In the genomic region with DNA sequence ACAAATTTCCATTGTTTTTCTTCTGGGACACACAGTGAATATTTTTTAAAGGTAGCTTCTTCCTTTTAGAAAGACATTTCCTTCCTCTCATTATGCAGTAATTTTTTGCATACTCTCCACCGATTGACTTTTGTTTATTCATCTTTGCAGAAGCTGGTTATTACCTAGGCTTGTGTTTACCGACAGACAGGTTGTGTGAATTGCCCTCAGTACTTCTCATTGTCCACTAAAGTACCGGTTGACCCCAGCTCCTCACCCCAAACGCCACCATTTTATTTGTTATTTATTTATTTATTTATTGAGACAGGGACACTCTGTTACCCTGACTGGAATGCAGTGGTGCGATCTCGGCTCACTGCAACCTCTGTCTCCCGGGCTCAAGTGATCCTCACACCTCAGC, we compare ENCODE assay signal across 1 cellular context.
TF ChIP-seq lines count a peak whose summit lies in the region.

No MANE protein-coding gene starts in this region.

TF ChIP-seq in WTC11, 78 proteins besides CTCF, POLR2A, EP300 and RAD21 (continued from another document):
- TF ChIP-seq, protein P1, sequence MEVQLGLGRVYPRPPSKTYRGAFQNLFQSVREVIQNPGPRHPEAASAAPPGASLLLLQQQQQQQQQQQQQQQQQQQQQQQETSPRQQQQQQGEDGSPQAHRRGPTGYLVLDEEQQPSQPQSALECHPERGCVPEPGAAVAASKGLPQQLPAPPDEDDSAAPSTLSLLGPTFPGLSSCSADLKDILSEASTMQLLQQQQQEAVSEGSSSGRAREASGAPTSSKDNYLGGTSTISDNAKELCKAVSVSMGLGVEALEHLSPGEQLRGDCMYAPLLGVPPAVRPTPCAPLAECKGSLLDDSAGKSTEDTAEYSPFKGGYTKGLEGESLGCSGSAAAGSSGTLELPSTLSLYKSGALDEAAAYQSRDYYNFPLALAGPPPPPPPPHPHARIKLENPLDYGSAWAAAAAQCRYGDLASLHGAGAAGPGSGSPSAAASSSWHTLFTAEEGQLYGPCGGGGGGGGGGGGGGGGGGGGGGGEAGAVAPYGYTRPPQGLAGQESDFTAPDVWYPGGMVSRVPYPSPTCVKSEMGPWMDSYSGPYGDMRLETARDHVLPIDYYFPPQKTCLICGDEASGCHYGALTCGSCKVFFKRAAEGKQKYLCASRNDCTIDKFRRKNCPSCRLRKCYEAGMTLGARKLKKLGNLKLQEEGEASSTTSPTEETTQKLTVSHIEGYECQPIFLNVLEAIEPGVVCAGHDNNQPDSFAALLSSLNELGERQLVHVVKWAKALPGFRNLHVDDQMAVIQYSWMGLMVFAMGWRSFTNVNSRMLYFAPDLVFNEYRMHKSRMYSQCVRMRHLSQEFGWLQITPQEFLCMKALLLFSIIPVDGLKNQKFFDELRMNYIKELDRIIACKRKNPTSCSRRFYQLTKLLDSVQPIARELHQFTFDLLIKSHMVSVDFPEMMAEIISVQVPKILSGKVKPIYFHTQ (CRISPR knock-in tag; IDR thresholded peaks at IDR 0.05): no peak
- TF ChIP-seq, protein P2, sequence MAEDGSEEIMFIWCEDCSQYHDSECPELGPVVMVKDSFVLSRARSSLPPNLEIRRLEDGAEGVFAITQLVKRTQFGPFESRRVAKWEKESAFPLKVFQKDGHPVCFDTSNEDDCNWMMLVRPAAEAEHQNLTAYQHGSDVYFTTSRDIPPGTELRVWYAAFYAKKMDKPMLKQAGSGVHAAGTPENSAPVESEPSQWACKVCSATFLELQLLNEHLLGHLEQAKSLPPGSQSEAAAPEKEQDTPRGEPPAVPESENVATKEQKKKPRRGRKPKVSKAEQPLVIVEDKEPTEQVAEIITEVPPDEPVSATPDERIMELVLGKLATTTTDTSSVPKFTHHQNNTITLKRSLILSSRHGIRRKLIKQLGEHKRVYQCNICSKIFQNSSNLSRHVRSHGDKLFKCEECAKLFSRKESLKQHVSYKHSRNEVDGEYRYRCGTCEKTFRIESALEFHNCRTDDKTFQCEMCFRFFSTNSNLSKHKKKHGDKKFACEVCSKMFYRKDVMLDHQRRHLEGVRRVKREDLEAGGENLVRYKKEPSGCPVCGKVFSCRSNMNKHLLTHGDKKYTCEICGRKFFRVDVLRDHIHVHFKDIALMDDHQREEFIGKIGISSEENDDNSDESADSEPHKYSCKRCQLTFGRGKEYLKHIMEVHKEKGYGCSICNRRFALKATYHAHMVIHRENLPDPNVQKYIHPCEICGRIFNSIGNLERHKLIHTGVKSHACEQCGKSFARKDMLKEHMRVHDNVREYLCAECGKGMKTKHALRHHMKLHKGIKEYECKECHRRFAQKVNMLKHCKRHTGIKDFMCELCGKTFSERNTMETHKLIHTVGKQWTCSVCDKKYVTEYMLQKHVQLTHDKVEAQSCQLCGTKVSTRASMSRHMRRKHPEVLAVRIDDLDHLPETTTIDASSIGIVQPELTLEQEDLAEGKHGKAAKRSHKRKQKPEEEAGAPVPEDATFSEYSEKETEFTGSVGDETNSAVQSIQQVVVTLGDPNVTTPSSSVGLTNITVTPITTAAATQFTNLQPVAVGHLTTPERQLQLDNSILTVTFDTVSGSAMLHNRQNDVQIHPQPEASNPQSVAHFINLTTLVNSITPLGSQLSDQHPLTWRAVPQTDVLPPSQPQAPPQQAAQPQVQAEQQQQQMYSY (CRISPR knock-in tag; IDR thresholded peaks at IDR 0.05): no peak
- TF ChIP-seq SP1 (CRISPR knock-in tag; conservative IDR thresholded peaks at IDR 0.05) (no peak), MXD4 (CRISPR knock-in tag; IDR thresholded peaks at IDR 0.05; ENCODE audit: borderline replicate concordance) (no peak), HMGA2 (CRISPR knock-in tag; IDR thresholded peaks at IDR 0.05) (no peak)
- TF ChIP-seq, protein P3, sequence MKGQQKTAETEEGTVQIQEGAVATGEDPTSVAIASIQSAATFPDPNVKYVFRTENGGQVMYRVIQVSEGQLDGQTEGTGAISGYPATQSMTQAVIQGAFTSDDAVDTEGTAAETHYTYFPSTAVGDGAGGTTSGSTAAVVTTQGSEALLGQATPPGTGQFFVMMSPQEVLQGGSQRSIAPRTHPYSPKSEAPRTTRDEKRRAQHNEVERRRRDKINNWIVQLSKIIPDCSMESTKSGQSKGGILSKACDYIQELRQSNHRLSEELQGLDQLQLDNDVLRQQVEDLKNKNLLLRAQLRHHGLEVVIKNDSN (CRISPR knock-in tag; IDR thresholded peaks at IDR 0.05): no peak
